Comparison of ENCODE assay signal across 12 cellular contexts in genomic region chr1:172394811-172395210, GRCh38. TPM values are rescaled to one million over a fixed set of nuclear protein-coding genes. Genes with fewer than 3 reads are reported as not detected.
DNase-seq lines count a peak whose midpoint lies in the region; ATAC-seq and TF ChIP-seq lines count a peak whose summit lies in the region.
"Had no signal": no experiment of that assay in that cellular context is flagged by ENCODE, and none has a peak within 500 bp of the region (broad histone marks: within the 10 kb centered on the region; RNA-seq: fewer than 3 reads in every experiment).

No MANE protein-coding gene starts in this region.

- peak; percentile 25 to 40 for ATAC-seq in CD4-positive, CD25-positive, alpha-beta regulatory T cell (ENCODE audit: low read depth in 2 of 2)
- ATAC-seq in central memory CD8-positive, alpha-beta T cell (replicated peaks; ENCODE audit: extremely low read depth, poor library complexity, severe bottlenecking), result no peak
- ATAC-seq in HG03439 (IDR thresholded peaks at IDR 0.05; ENCODE audit: unreplicated experiment), result no peak
- no peak for ATAC-seq in sciatic nerve

- peaks cover 6% of the 10 kb centered on the region for H3K27me3 Mint-ChIP-seq in CD4-positive, CD25-positive, alpha-beta regulatory T cell
- no peaks in the 10 kb centered on the region for H3K27me3 Mint-ChIP-seq in central memory CD8-positive, alpha-beta T cell
- H3K27me3 Mint-ChIP-seq in nephron progenitor cell (ENCODE audit: low read depth, poor library complexity), result peaks cover 4% of the 10 kb centered on the region

- peaks cover 8% of the 10 kb centered on the region for H3K36me3 Mint-ChIP-seq in CD4-positive, CD25-positive, alpha-beta regulatory T cell
- peaks cover 5% of the 10 kb centered on the region for H3K36me3 Mint-ChIP-seq in central memory CD8-positive, alpha-beta T cell (ENCODE audit: insufficient read depth)
- peaks cover 11% of the 10 kb centered on the region for H3K36me3 Mint-ChIP-seq in nephron progenitor cell (ENCODE audit: low read depth)

- peak overlapping the region; percentile 58 to 85 (median 78) for H3K4me3 Mint-ChIP-seq in CD4-positive, CD25-positive, alpha-beta regulatory T cell
- H3K4me3 Mint-ChIP-seq in central memory CD8-positive, alpha-beta T cell, result peak overlapping the region; percentile 66
- no peak overlapping the region for H3K4me3 Mint-ChIP-seq in nephron progenitor cell

- H3K4me2 ChIP-seq in OCI-LY1 (ENCODE audit: low read length), result peak overlapping the region; percentile 62; the same call in 1 of the 2 replicates
- H3K4me2 ChIP-seq: PC-9 had no signal

- H3K4me1 Mint-ChIP-seq in CD4-positive, CD25-positive, alpha-beta regulatory T cell, result peaks cover 32 to 90% (median 68%) of the 10 kb centered on the region in 4 donors
- peaks cover 44% of the 10 kb centered on the region for H3K4me1 Mint-ChIP-seq in central memory CD8-positive, alpha-beta T cell
- H3K4me1 Mint-ChIP-seq in nephron progenitor cell, result peaks cover 70% of the 10 kb centered on the region

- peak overlapping the region; percentile 54; the same call in 1 of the 2 replicates for H3K9ac ChIP-seq in OCI-LY1 (ENCODE audit: low read length)

- DNase-seq in CD4-positive, CD25-positive, alpha-beta regulatory T cell, result peak in 1 of 3 donors; percentile 62
- DNase-seq in central memory CD8-positive, alpha-beta T cell (ENCODE audit: low spot score in 2 of 2), result no peak
- no peak for DNase-seq in nephron progenitor cell
- no peak for DNase-seq in RKO (ENCODE audit: low spot score)
- no peak for DNase-seq in sciatic nerve (ENCODE audit: low spot score)
- no peak for DNase-seq in NCI-H1417 treated with DMSO at 0.1 percent for 48 hours (lab: John Stamatoyannopoulos, UW)
- DNase-seq: NCI-H1436, PC-9, testis, WERI-Rb-1 had no signal

- H3K9me3 ChIP-seq in CD4-positive, CD25-positive, alpha-beta regulatory T cell (ENCODE audit: control insufficient read depth in 2 of 2, low read length in 2 of 2), result no peaks in the 10 kb centered on the region
- H3K9me3 ChIP-seq in OCI-LY1 (ENCODE audit: low read length), result no peaks in the 10 kb centered on the region
- H3K9me3 ChIP-seq: testis had no signal

- peaks cover 32% of the 10 kb centered on the region for H3K4me1 ChIP-seq in CD4-positive, CD25-positive, alpha-beta regulatory T cell (ENCODE audit: control insufficient read depth, insufficient read depth, low read length, poor library complexity, severe bottlenecking)
- peaks cover 72% of the 10 kb centered on the region for H3K4me1 ChIP-seq in OCI-LY1 (ENCODE audit: insufficient read depth, low read length, severe bottlenecking)

- no peaks in the 10 kb centered on the region for H3K36me3 ChIP-seq in CD4-positive, CD25-positive, alpha-beta regulatory T cell (ENCODE audit: control insufficient read depth, insufficient read depth, low read length)
- no peaks in the 10 kb centered on the region for H3K36me3 ChIP-seq in OCI-LY1 (ENCODE audit: insufficient read depth, low read length)
- H3K36me3 ChIP-seq: WERI-Rb-1 had no signal

- H3K9me3 Mint-ChIP-seq in CD4-positive, CD25-positive, alpha-beta regulatory T cell, result no peaks in the 10 kb centered on the region
- no peaks in the 10 kb centered on the region for H3K9me3 Mint-ChIP-seq in central memory CD8-positive, alpha-beta T cell
- no peaks in the 10 kb centered on the region for H3K9me3 Mint-ChIP-seq in nephron progenitor cell

- intact Hi-C loops in sciatic nerve (cut with DNase I), result no loop called here

- peak overlapping the region; percentile 87 to 95 (median 95) for H3K27ac Mint-ChIP-seq in CD4-positive, CD25-positive, alpha-beta regulatory T cell
- H3K27ac Mint-ChIP-seq in central memory CD8-positive, alpha-beta T cell (ENCODE audit: low read depth), result peak overlapping the region; percentile 90
- H3K27ac Mint-ChIP-seq in nephron progenitor cell, result peak overlapping the region; percentile 66

- no peaks in the 10 kb centered on the region for H3F3A ChIP-seq in OCI-LY1 (ENCODE audit: insufficient read depth, low read length)

- peak overlapping the region; percentile 74 for H3K27ac ChIP-seq in CD4-positive, CD25-positive, alpha-beta regulatory T cell (ENCODE audit: insufficient read depth, low read length, poor library complexity, severe bottlenecking)
- H3K27ac ChIP-seq in OCI-LY1 (ENCODE audit: low read depth, low read length, poor library complexity, severe bottlenecking), result peak overlapping the region; percentile 92
- H3K27ac ChIP-seq: PC-9, WERI-Rb-1 had no signal

- no peaks in the 10 kb centered on the region for H3K27me3 ChIP-seq in CD4-positive, CD25-positive, alpha-beta regulatory T cell (ENCODE audit: control insufficient read depth, insufficient read depth, low read length)
- H3K27me3 ChIP-seq in OCI-LY1 (ENCODE audit: insufficient read depth, low read length), result no peaks in the 10 kb centered on the region
- H3K27me3 ChIP-seq: testis had no signal

- H3K79me2 ChIP-seq in OCI-LY1 (ENCODE audit: insufficient read depth, low read length), result no peaks in the 10 kb centered on the region

- H2AFZ ChIP-seq in OCI-LY1 (ENCODE audit: low read length), result no peak overlapping the region
- H2AFZ ChIP-seq: PC-9 had no signal

- no peaks in the 10 kb centered on the region for H3K9me2 ChIP-seq in OCI-LY1 (ENCODE audit: low read depth, low read length)

- no peaks in the 10 kb centered on the region for H4K20me1 ChIP-seq in OCI-LY1 (ENCODE audit: insufficient read depth, low read length)

- TF ChIP-seq CTCF in OCI-LY1 (IDR thresholded peaks at IDR 0.05; ENCODE audit: low read length) (no peak), nephron progenitor cell (IDR thresholded peaks at IDR 0.05) (no peak)

- peak overlapping the region; percentile 81 for H3K4me3 ChIP-seq in CD4-positive, CD25-positive, alpha-beta regulatory T cell (ENCODE audit: low read depth, low read length)
- no peak overlapping the region for H3K4me3 ChIP-seq in OCI-LY1 (ENCODE audit: low read depth, low read length, poor library complexity, severe bottlenecking)
- H3K4me3 ChIP-seq: PC-9, testis had no signal

RNA-seq across cellular contexts. Expression of gene C1orf105, which starts 25.7 kb away (rescaled TPM):
- not detected for total RNA-seq in CD4-positive, CD25-positive, alpha-beta regulatory T cell
- polyA plus RNA-seq in CD4-positive, CD25-positive, alpha-beta regulatory T cell, result not detected
- total RNA-seq in sciatic nerve, result not detected
- total RNA-seq: PC-9 had no signal

RNA-seq across cellular contexts. Expression of gene PIGC, which starts 49.1 kb away (rescaled TPM):
- total RNA-seq in CD4-positive, CD25-positive, alpha-beta regulatory T cell, result 22.6 TPM
- 100 to 1,000 TPM; 110 to 132 (median 126) TPM for polyA plus RNA-seq in CD4-positive, CD25-positive, alpha-beta regulatory T cell
- total RNA-seq in sciatic nerve, result 19.1 TPM

Comparison
In these comparisons a context has a peak if more than half of its experiments do, and no peak if none do; other contexts are left out.
1. ATAC-seq: peak in CD4-positive, CD25-positive, alpha-beta regulatory T cell (2 of 2); none in central memory CD8-positive, alpha-beta T cell (single experiment), HG03439 (single experiment) and sciatic nerve (single experiment).
2. Peak in every context shown above with its lines, with median percentiles within 50 percentile points of each other: H3K27ac Mint-ChIP-seq.